Comparison of ENCODE assay signal across 8 cellular contexts in genomic region chr7:128739048-128739962, GRCh38. TPM values are rescaled to one million over a fixed set of nuclear protein-coding genes. Genes with fewer than 3 reads are reported as not detected.
DNase-seq lines count a peak whose midpoint lies in the region; ATAC-seq and TF ChIP-seq lines count a peak whose summit lies in the region.

CALU (plus strand) TSS chr7:128739359; CDS start chr7:128748584, 9,225 bp downstream.

- peak within 1 kb of the TSS; percentile 98 for H3K27ac Mint-ChIP-seq in T-helper 1 cell treated with Interleukin-12 subunit alpha and Interleukin-12 subunit beta and Interleukin-4 antibody, amounts not matched to agents 30 μg/mL and 1 μg/mL, for 36 hours
- H3K27ac Mint-ChIP-seq in progenitor cell of endocrine pancreas: peak within 1 kb of the TSS; percentile 81

- peak within 1 kb of the TSS; percentile 98 for H3K4me3 ChIP-seq in left ventricle myocardium inferior

- TF ChIP-seq CTCF in GM13977 (IDR thresholded peaks at IDR 0.05; ENCODE audit: extremely low read depth, insufficient read depth, missing control alignments) (no peak), left ventricle myocardium inferior (IDR thresholded peaks at IDR 0.05; ENCODE audit: borderline replicate concordance) (no peak), progenitor cell of endocrine pancreas (IDR thresholded peaks at IDR 0.05; ENCODE audit: unreplicated experiment) (no peak)

- in situ Hi-C loops in GM13977 (cut with MboI; ENCODE audit: low pct_unique_long_range_greater_than_20kb, low sequenced_read_pairs, unreplicated experiment): no loop called here

- DNase-seq in GM13977 (ENCODE audit: low spot score) (peak; percentile 99), NCI-H1694 (lab: John Stamatoyannopoulos, UW) (peak; percentile 95), amygdala (lab: John Stamatoyannopoulos, UW) (peak; percentile 64 to 98 (median 92)), left ventricle myocardium inferior (peak; percentile 98), progenitor cell of endocrine pancreas (ENCODE audit: low spot score, unreplicated experiment) (peak; percentile 89), ureter (ENCODE audit: low spot score) (peak; percentile 98)

- peaks cover 4% of the 10 kb centered on the region for H3K27me3 Mint-ChIP-seq in T-helper 1 cell treated with Interleukin-12 subunit alpha and Interleukin-12 subunit beta and Interleukin-4 antibody, amounts not matched to agents 30 μg/mL and 1 μg/mL, for 36 hours (ENCODE audit: low read depth)
- peaks cover 8% of the 10 kb centered on the region for H3K27me3 Mint-ChIP-seq in progenitor cell of endocrine pancreas

- peaks cover 37% of the 10 kb centered on the region for H3K4me1 Mint-ChIP-seq in T-helper 1 cell treated with Interleukin-12 subunit alpha and Interleukin-12 subunit beta and Interleukin-4 antibody, amounts not matched to agents 30 μg/mL and 1 μg/mL, for 36 hours (ENCODE audit: low read depth)
- peaks cover 12% of the 10 kb centered on the region for H3K4me1 Mint-ChIP-seq in progenitor cell of endocrine pancreas (ENCODE audit: low read depth)

- intact Hi-C loops in left ventricle myocardium inferior (cut with micrococcal nuclease): no loop called here

- H3K9me3 Mint-ChIP-seq in T-helper 1 cell treated with Interleukin-12 subunit alpha and Interleukin-12 subunit beta and Interleukin-4 antibody, amounts not matched to agents 30 μg/mL and 1 μg/mL, for 36 hours: no peaks in the 10 kb centered on the region
- H3K9me3 Mint-ChIP-seq in progenitor cell of endocrine pancreas (ENCODE audit: low read depth): no peaks in the 10 kb centered on the region

- peaks cover 59% of the 10 kb centered on the region for H3K4me1 ChIP-seq in left ventricle myocardium inferior

- ATAC-seq in HG02884 (IDR thresholded peaks at IDR 0.05; ENCODE audit: unreplicated experiment): peak; percentile 99

- H3K27me3 ChIP-seq in left ventricle myocardium inferior (ENCODE audit: low read depth): no peaks in the 10 kb centered on the region

- peak within 1 kb of the TSS; percentile 97 for H3K27ac ChIP-seq in left ventricle myocardium inferior (replicated peaks)

- H3K9me3 ChIP-seq in left ventricle myocardium inferior (replicated peaks): no peaks in the 10 kb centered on the region

- no peaks in the 10 kb centered on the region for H3K36me3 ChIP-seq in left ventricle myocardium inferior

- peak within 1 kb of the TSS; percentile 98 for H3K4me3 Mint-ChIP-seq in T-helper 1 cell treated with Interleukin-12 subunit alpha and Interleukin-12 subunit beta and Interleukin-4 antibody, amounts not matched to agents 30 μg/mL and 1 μg/mL, for 36 hours
- H3K4me3 Mint-ChIP-seq in progenitor cell of endocrine pancreas (ENCODE audit: low read depth): peak within 1 kb of the TSS; percentile 91

- H3K36me3 Mint-ChIP-seq in T-helper 1 cell treated with Interleukin-12 subunit alpha and Interleukin-12 subunit beta and Interleukin-4 antibody, amounts not matched to agents 30 μg/mL and 1 μg/mL, for 36 hours (ENCODE audit: low read depth): peaks cover 6% of the 10 kb centered on the region
- H3K36me3 Mint-ChIP-seq in progenitor cell of endocrine pancreas (ENCODE audit: insufficient read depth): no peaks in the 10 kb centered on the region

RNA-seq across cellular contexts. Expression of gene CALU, which starts in this region (rescaled TPM):
- total RNA-seq in left ventricle myocardium inferior: 236 TPM
- total RNA-seq in progenitor cell of endocrine pancreas: 107 and 111 TPM in 2 replicates
- total RNA-seq in ureter: 82.5 TPM

Comparison
In these comparisons a context has a peak if more than half of its experiments do, and no peak if none do; other contexts are left out.
1. Peak in every context shown above with its lines: DNase-seq, ATAC-seq, H3K4me3 ChIP-seq and H3K27ac ChIP-seq.